In genomic region chr11:12120031-12121008, GRCh38 we compare ENCODE assay signal across 10 cellular contexts. TPM values are rescaled to one million over a fixed set of nuclear protein-coding genes. Genes with fewer than 3 reads are reported as not detected.
A peak's percentile ranks its signal among the peaks of the same experiment; 100 is the strongest.
DNase-seq lines count a peak whose midpoint lies in the region; ATAC-seq and TF ChIP-seq lines count a peak whose summit lies in the region.
"Had no signal": no experiment of that assay in that cellular context is flagged by ENCODE, and none has a peak within 500 bp of the region (broad histone marks: within the 10 kb centered on the region; RNA-seq: fewer than 3 reads in every experiment).

No MANE protein-coding gene starts in this region.

- intact Hi-C loops in PC-3 (cut with micrococcal nuclease): no loop called here

- DNase-seq in PC-3 (no peak), erythroblast (lab: John Stamatoyannopoulos, UW) (peak; percentile 44 to 65), NCI-H2081 (lab: John Stamatoyannopoulos, UW) (no peak), NCI-H1417 (lab: John Stamatoyannopoulos, UW) (no peak)
- DNase-seq: H9, left cardiac atrium had no signal

- H3K9me3 ChIP-seq in HEK293 (ENCODE audit: control insufficient read depth, insufficient read depth, low read depth, low read length) (no peaks in the 10 kb centered on the region), PC-3 (ENCODE audit: low read length) (no peaks in the 10 kb centered on the region), skeletal muscle satellite cell (replicated peaks; ENCODE audit: low read length) (no peaks in the 10 kb centered on the region)

- no peaks in the 10 kb centered on the region for H3K9me2 ChIP-seq in PC-3 (replicated peaks; ENCODE audit: low read length)

- H3K9ac ChIP-seq in PC-3 (ENCODE audit: low read length) (no peak overlapping the region), skeletal muscle satellite cell (ENCODE audit: low read depth, low read length) (peak overlapping the region; percentile 16)

- TF ChIP-seq POLR2A in erythroblast (IDR thresholded peaks at IDR 0.05; ENCODE audit: low read length): peak; percentile 18

- no peaks in the 10 kb centered on the region for H3F3A ChIP-seq in PC-3 (ENCODE audit: low read length, unreplicated experiment)

- no peaks in the 10 kb centered on the region for H3K4me1 ChIP-seq in HEK293 (ENCODE audit: control insufficient read depth, insufficient read depth, low read length)
- peaks cover 43% of the 10 kb centered on the region for H3K4me1 ChIP-seq in PC-3 (ENCODE audit: insufficient read depth, low read length)
- peaks cover 50% of the 10 kb centered on the region for H3K4me1 ChIP-seq in skeletal muscle satellite cell (ENCODE audit: control insufficient read depth, insufficient read depth, low read length)

- H3K27ac ChIP-seq in HEK293 (ENCODE audit: extremely low read depth, low read depth, low read length): no peak overlapping the region
- H3K27ac ChIP-seq in PC-3 (ENCODE audit: low read length): no peak overlapping the region

- TF ChIP-seq CTCF in HEK293 (tag by site-specific recombination; IDR thresholded peaks at IDR 0.05): no peak
- no peak for TF ChIP-seq CTCF in PC-3 (conservative IDR thresholded peaks at IDR 0.05; ENCODE audit: low read depth, low read length)

- CTCF ChIA-PET in HEK293 (lab: Yijun Ruan, JAX): interaction anchor here (0.5 to 5.5 kb wide), 6 partner anchors 30 to 704 kb away, joined by 3 to 35 read pairs (median 4); no protein-coding TSS in a partner anchor
- CTCF ChIA-PET in PC-3 (lab: Charles Lee): no interaction called here

- ATAC-seq in PC-3 (peak; percentile 18; the same call in 1 of the 2 replicates), GM19455 (IDR thresholded peaks at IDR 0.05; ENCODE audit: unreplicated experiment) (no peak), HG03097 (IDR thresholded peaks at IDR 0.05; ENCODE audit: low FRiP score, unreplicated experiment) (no peak)

- H3K4me3 ChIP-seq in HEK293 (ENCODE audit: low read depth, low read length) (no peak overlapping the region), PC-3 (ENCODE audit: low read length) (no peak overlapping the region), skeletal muscle satellite cell (ENCODE audit: low read length) (no peak overlapping the region)

- no TSS peak for BruUV-seq in PC-3 (replicated peaks; lab: Mats Ljungman, UMichigan)

- no peak overlapping the region for H3K4me2 ChIP-seq in PC-3 (ENCODE audit: low read length)
- no peak overlapping the region for H3K4me2 ChIP-seq in skeletal muscle satellite cell (ENCODE audit: low read length)

- peaks cover 96% of the 10 kb centered on the region for H3K79me2 ChIP-seq in PC-3 (ENCODE audit: low read length)

- no peak overlapping the region for H2AFZ ChIP-seq in PC-3 (ENCODE audit: low read length)

- no peaks in the 10 kb centered on the region for H3K27me3 ChIP-seq in PC-3 (ENCODE audit: low read length)
- H3K27me3 ChIP-seq in skeletal muscle satellite cell (ENCODE audit: control insufficient read depth, insufficient read depth, low read length): no peaks in the 10 kb centered on the region

- 0 out of 2 replicates have a peak, but pooled peaks cover 5% of the 10 kb centered on the region for H4K20me1 ChIP-seq in PC-3 (ENCODE audit: low read length)

- POLR2A ChIA-PET in HEK293 (lab: Yijun Ruan, JAX): no interaction called here
- POLR2A ChIA-PET in PC-3 (lab: Charles Lee; ENCODE audit: unreplicated experiment): interaction anchor here (0.5 kb wide), 1 partner anchor 128 kb away, joined by 4 read pairs; no protein-coding TSS in a partner anchor

- H3K36me3 ChIP-seq in HEK293 (ENCODE audit: control insufficient read depth in 2 of 2, insufficient read depth in 1 of 2, low read length in 2 of 2) (no peaks in the 10 kb centered on the region), PC-3 (ENCODE audit: low read depth, low read length) (peaks cover 23% of the 10 kb centered on the region), skeletal muscle satellite cell (ENCODE audit: insufficient read depth, low read length) (peaks cover 22% of the 10 kb centered on the region)

TF ChIP-seq in HEK293, 187 proteins besides CTCF, POLR2A, EP300 and RAD21:
- TF ChIP-seq EGR2 (tag by site-specific recombination; IDR thresholded peaks at IDR 0.05; ENCODE audit: low read depth) (peak; percentile 64), ZNF404 (tag by site-specific recombination; IDR thresholded peaks at IDR 0.05) (no peak), ZFHX2 (tag by site-specific recombination; conservative IDR thresholded peaks at IDR 0.05) (peak; percentile 87)

RNA-seq across cellular contexts. Expression of gene MICAL2, which starts 9.9 kb away (rescaled TPM):
- total RNA-seq in PC-3 (2014; rRNA removed): 50.1 and 62.9 TPM in 2 replicates
- 25.6 and 43.9 TPM in 2 replicates for total RNA-seq in skeletal muscle satellite cell (2012; rRNA removed)

Comparison
In these comparisons a context has a peak if more than half of its experiments do, and no peak if none do; other contexts are left out.
1. DNase-seq: peak in erythroblast (2 of 2); none in PC-3 (single experiment), NCI-H2081 (0 of 2) and NCI-H1417 (0 of 3).